In the genomic region with DNA sequence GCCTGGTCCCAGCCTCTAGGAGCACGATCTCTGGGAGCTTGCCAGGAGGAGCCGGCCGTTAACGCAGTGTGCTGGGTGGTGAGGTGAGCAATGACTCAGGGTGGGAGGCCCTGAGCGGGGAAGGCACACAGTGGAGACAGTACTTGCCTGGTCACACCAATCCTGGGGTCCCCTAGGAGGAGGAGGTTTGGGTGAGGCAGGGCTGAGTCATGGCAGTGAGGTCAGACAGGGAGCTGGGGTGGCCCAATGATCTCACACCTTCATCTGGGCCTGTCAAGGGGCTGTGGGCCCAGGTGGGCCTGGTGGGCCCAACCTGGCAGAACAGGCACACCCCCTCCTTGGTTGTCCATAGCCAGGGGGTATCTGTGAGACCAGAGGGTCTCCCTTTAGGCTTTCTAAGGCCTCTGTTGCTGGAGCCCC, we compare ENCODE assay signal across 13 cellular contexts. TPM values are rescaled to one million over a fixed set of nuclear protein-coding genes. Genes with fewer than 3 reads are reported as not detected.
DNase-seq lines count a peak whose midpoint lies in the region; ATAC-seq and TF ChIP-seq lines count a peak whose summit lies in the region.
"Had no signal": no experiment of that assay in that cellular context is flagged by ENCODE, and none has a peak within 500 bp of the region (broad histone marks: within the 10 kb centered on the region; RNA-seq: fewer than 3 reads in every experiment).

No MANE protein-coding gene starts in this region.

- TF ChIP-seq EP300 in tibial nerve (IDR thresholded peaks at IDR 0.05) = no peak

- H3K4me2 ChIP-seq in HCT116 (ENCODE audit: low read length) = peak overlapping the region; percentile 61
- H3K4me2 ChIP-seq in hepatocyte = no peak overlapping the region

- TF ChIP-seq CTCF in HCT116 (IDR thresholded peaks at IDR 0.05 in 2 of 3, conservative IDR thresholded peaks at IDR 0.05 in 1 of 3; ENCODE audit: borderline replicate concordance in 1 of 3, insufficient read depth in 1 of 3, low read depth in 2 of 3, low read length in 2 of 3) (no peak), hepatocyte (IDR thresholded peaks at IDR 0.05; ENCODE audit: poor library complexity) (no peak), tibial nerve (IDR thresholded peaks at IDR 0.05) (no peak)

- H3K4me1 ChIP-seq in HCT116 (ENCODE audit: control insufficient read depth in 1 of 2, insufficient read depth in 2 of 2, low read length in 2 of 2) (peaks cover 38 to 77% of the 10 kb centered on the region in 2 experiments), hepatocyte (ENCODE audit: insufficient read depth) (peaks cover 36% of the 10 kb centered on the region), tibial nerve (peaks cover 0 to 49% (median 16%) of the 10 kb centered on the region in 4 donors)

- BruUV-seq in HCT116 (replicated peaks; lab: Mats Ljungman, UMichigan) = no TSS peak

- CTCF ChIA-PET in HCT116 (lab: Charles Lee) = interaction anchor here (1.0 to 3.7 kb wide), 6 partner anchors 10 to 210 kb away, joined by 3 to 27 read pairs (median 4); a partner anchor contains a TSS

- H3K9me2 ChIP-seq in HCT116 (ENCODE audit: insufficient read depth) = no peaks in the 10 kb centered on the region
- no peaks in the 10 kb centered on the region for H3K9me2 ChIP-seq in hepatocyte (replicated peaks; ENCODE audit: insufficient read depth)

- no peak overlapping the region for H3K27ac Mint-ChIP-seq in activated naive CD8-positive, alpha-beta T cell treated with anti-CD3 and anti-CD28 coated beads, Interleukin-2, amount 50 U/mL, for 24 hours

- TF ChIP-seq RAD21 in HCT116 (IDR thresholded peaks at IDR 0.05; ENCODE audit: low read depth) = no peak

- RAD21 ChIA-PET in HCT116 (lab: Charles Lee; ENCODE audit: low non-redundant PET in 1 of 2, low total read pairs in 2 of 2, uncharacterized antibody in 2 of 2, unreplicated experiment in 2 of 2) = no interaction called here

- no peaks in the 10 kb centered on the region for H3K36me3 Mint-ChIP-seq in activated naive CD8-positive, alpha-beta T cell treated with anti-CD3 and anti-CD28 coated beads, Interleukin-2, amount 50 U/mL, for 24 hours (ENCODE audit: low read depth)

- 55% methylated on average over 5 of the region's 5 CpGs for WGBS in hepatocyte (ENCODE audit: low lambda C conversion rate, missing lambda C conversion rate)
- WGBS in tibial nerve, 2 donors = 79% methylated on average over 5 of the region's 5 CpGs; no CpG with 5 or more reads in 1 of the 2 donors

- no peaks in the 10 kb centered on the region for H3K9me3 Mint-ChIP-seq in activated naive CD8-positive, alpha-beta T cell treated with anti-CD3 and anti-CD28 coated beads, Interleukin-2, amount 50 U/mL, for 24 hours

- peak; percentile 77 for DNase-seq in AG08395 (ENCODE audit: low spot score)
- peak; percentile 59 for DNase-seq in HCT116 (ENCODE audit: low read depth, low spot score)
- DNase-seq in activated naive CD8-positive, alpha-beta T cell treated with anti-CD3 and anti-CD28 coated beads, Interleukin-2, amount 50 U/mL, for 24 hours = peak; percentile 44
- DNase-seq in hepatocyte (ENCODE audit: low spot score) = peak; percentile 86
- no peak for DNase-seq in anterior cingulate cortex (lab: John Stamatoyannopoulos, UW)
- no peak for DNase-seq in DMS79 (lab: John Stamatoyannopoulos, UW)
- DNase-seq in tibial nerve (ENCODE audit: low spot score in 2 of 2) = no peak
- DNase-seq in activated CD4-positive, alpha-beta T cell treated with anti-CD3 and anti-CD28 coated beads, Interleukin-2, amount 50 U/mL, for 4 hours = no peak
- DNase-seq: DND-41; NCI-H1105 treated with DMSO at 0.1 percent for 48 hours; SHP77; stimulated activated CD4-positive, alpha-beta T cell treated with anti-CD3 and anti-CD28 coated beads, Interleukin-4, amount 100 ng/mL, for 1 hour had no signal

- H3K27me3 Mint-ChIP-seq in activated naive CD8-positive, alpha-beta T cell treated with anti-CD3 and anti-CD28 coated beads, Interleukin-2, amount 50 U/mL, for 24 hours = peaks cover 24% of the 10 kb centered on the region

- POLR2A ChIA-PET in HCT116 (lab: Charles Lee) = interaction anchor here (1.3 kb wide), 1 partner anchor 9 kb away, joined by 3 read pairs; a partner anchor contains a TSS

- TF ChIP-seq POLR2A in HCT116 (IDR thresholded peaks at IDR 0.05; ENCODE audit: borderline replicate concordance, extremely low read depth, insufficient read depth, insufficient read length) (no peak), tibial nerve (IDR thresholded peaks at IDR 0.05) (no peak)

- no peaks in the 10 kb centered on the region for H3K27me3 ChIP-seq in HCT116 (ENCODE audit: insufficient read depth, low read length)
- no peaks in the 10 kb centered on the region for H3K27me3 ChIP-seq in hepatocyte
- H3K27me3 ChIP-seq in tibial nerve = no peaks in the 10 kb centered on the region
- H3K27me3 ChIP-seq: vagina had no signal

- peak; percentile 41 for ATAC-seq in HCT116
- ATAC-seq in activated naive CD8-positive, alpha-beta T cell treated with anti-CD3 and anti-CD28 coated beads, Interleukin-2, amount 50 U/mL, for 24 hours = peak; percentile 79

- peaks cover 8% of the 10 kb centered on the region for H3K4me1 Mint-ChIP-seq in activated naive CD8-positive, alpha-beta T cell treated with anti-CD3 and anti-CD28 coated beads, Interleukin-2, amount 50 U/mL, for 24 hours

- intact Hi-C loops in HCT116 (cut with micrococcal nuclease) = loop anchor here (5.0 kb wide), 1 partner anchor 226 kb away; no protein-coding TSS in a partner anchor

- H3K9me3 ChIP-seq in HCT116 (ENCODE audit: control insufficient read depth in 1 of 2, insufficient read depth in 1 of 2, low read depth in 1 of 2, low read length in 2 of 2) (no peaks in the 10 kb centered on the region), hepatocyte (ENCODE audit: low read depth) (no peaks in the 10 kb centered on the region), tibial nerve (no peaks in the 10 kb centered on the region)
- H3K9me3 ChIP-seq: vagina had no signal

- H3K4me3 Mint-ChIP-seq in activated naive CD8-positive, alpha-beta T cell treated with anti-CD3 and anti-CD28 coated beads, Interleukin-2, amount 50 U/mL, for 24 hours = no peak overlapping the region

- no peaks in the 10 kb centered on the region for H3K36me3 ChIP-seq in HCT116 (ENCODE audit: control insufficient read depth in 1 of 2, insufficient read depth in 2 of 2, low read length in 2 of 2)
- no peaks in the 10 kb centered on the region for H3K36me3 ChIP-seq in hepatocyte (replicated peaks; ENCODE audit: insufficient read depth, low read depth)
- no peaks in the 10 kb centered on the region for H3K36me3 ChIP-seq in tibial nerve
- H3K36me3 ChIP-seq: vagina had no signal

- H3K9ac ChIP-seq in HCT116 (ENCODE audit: low read length) = 0 out of 2 replicates have a peak overlapping the region, but pooled peaks have one; percentile 14

- H2AFZ ChIP-seq in HCT116 (ENCODE audit: low read depth, low read length, poor library complexity, severe bottlenecking) = peak overlapping the region; percentile 40
- H2AFZ ChIP-seq in hepatocyte = no peak overlapping the region

- no peak overlapping the region for H3K4me3 ChIP-seq in HCT116 (replicated peaks in 1 of 2; ENCODE audit: low read depth in 1 of 2, low read length in 2 of 2)
- no peak overlapping the region for H3K4me3 ChIP-seq in hepatocyte
- no peak overlapping the region for H3K4me3 ChIP-seq in tibial nerve
- H3K4me3 ChIP-seq: vagina had no signal

- H3K27ac ChIP-seq in HCT116 (ENCODE audit: low read depth, low read length) (peak overlapping the region; percentile 21; the same call in 1 of the 2 replicates), hepatocyte (peak overlapping the region; percentile 91), tibial nerve (peak overlapping the region in 1 of 4 donors; percentile 97)
- H3K27ac ChIP-seq: vagina had no signal

- H3K79me2 ChIP-seq in HCT116 (ENCODE audit: insufficient read depth, low read length) (no peaks in the 10 kb centered on the region), hepatocyte (no peaks in the 10 kb centered on the region)

- H4K20me1 ChIP-seq in HCT116 (ENCODE audit: insufficient read depth) (no peaks in the 10 kb centered on the region), hepatocyte (ENCODE audit: insufficient read depth, poor library complexity, severe bottlenecking) (no peaks in the 10 kb centered on the region)

TF ChIP-seq in HCT116, 20 proteins besides CTCF, POLR2A, EP300 and RAD21:
- TF ChIP-seq CBX3 (IDR thresholded peaks at IDR 0.05; ENCODE audit: low read depth) (no peak), EZH2 (IDR thresholded peaks at IDR 0.05) (no peak), ZFX (IDR thresholded peaks at IDR 0.05) (0 out of 2 replicates have a peak, but pooled peaks have one; percentile 22)

RNA-seq across cellular contexts. Expression of a gene that starts 8.6 kb away (rescaled TPM):
- total RNA-seq in HCT116 (2021; ENCODE audit: unreplicated experiment) (not detected), hepatocyte (0.36 and 0.40 TPM in 2 replicates), tibial nerve (1 to 10 TPM in 1 of 4 donors, under 1 TPM in 1, not detected in 2; 0.78 to 3.1 TPM)
- 0.27 and 0.65 TPM in 2 replicates for polyA plus RNA-seq in HCT116 (2012)
- polyA plus RNA-seq in hepatocyte = 2.3 and 2.7 TPM in 2 replicates

Comparison
In these comparisons a context has a peak if more than half of its experiments do, and no peak if none do; other contexts are left out.
1. DNase-seq: peak in AG08395 (single experiment), HCT116 (single experiment), activated naive CD8-positive, alpha-beta T cell treated with anti-CD3 and anti-CD28 coated beads, Interleukin-2, amount 50 U/mL, for 24 hours (single experiment) and hepatocyte (single experiment); none in anterior cingulate cortex (0 of 58), DMS79 (single experiment), tibial nerve (0 of 2) and activated CD4-positive, alpha-beta T cell treated with anti-CD3 and anti-CD28 coated beads, Interleukin-2, amount 50 U/mL, for 4 hours (0 of 2).